ENCODE assay signal across 8 cellular contexts in genomic region chr1:48471603-48472576, GRCh38. TPM values are rescaled to one million over a fixed set of nuclear protein-coding genes. Genes with fewer than 3 reads are reported as not detected.
DNase-seq lines count a peak whose midpoint lies in the region; FAIRE-seq and TF ChIP-seq lines count a peak whose summit lies in the region.

Gene SPATA6, minus strand, starts transcription at chr1:48472204. Its CDS starts 196 bp downstream, at chr1:48472008.

- no peaks in the 10 kb centered on the region for H3K36me3 ChIP-seq in GM23248 (ENCODE audit: low read depth)
- no peaks in the 10 kb centered on the region for H3K36me3 ChIP-seq in Karpas-422 (ENCODE audit: insufficient read depth, low read length)
- H3K36me3 ChIP-seq in neural progenitor cell, result no peaks in the 10 kb centered on the region

- peak within 1 kb of the TSS; percentile 83 for H3K4me3 ChIP-seq in GM23248
- peak within 1 kb of the TSS; percentile 34; the same call in 1 of the 2 replicates for H3K4me3 ChIP-seq in Karpas-422 (ENCODE audit: low read length)
- H3K4me3 ChIP-seq in neural progenitor cell, result peak within 1 kb of the TSS; percentile 72

- H4K20me1 ChIP-seq in GM23248 (ENCODE audit: insufficient read depth), result no peaks in the 10 kb centered on the region
- no peaks in the 10 kb centered on the region for H4K20me1 ChIP-seq in Karpas-422 (ENCODE audit: insufficient read depth, low read depth, low read length)
- H4K20me1 ChIP-seq in neural progenitor cell (ENCODE audit: low read depth), result no peaks in the 10 kb centered on the region

- peak within 1 kb of the TSS; percentile 80 for H3K4me3 Mint-ChIP-seq in activated naive CD4-positive, alpha-beta T cell treated with anti-CD3 and anti-CD28 coated beads for 36 hours
- peak within 1 kb of the TSS; percentile 95 for H3K4me3 Mint-ChIP-seq in neural progenitor cell
- H3K4me3 Mint-ChIP-seq in stimulated activated naive CD8-positive, alpha-beta T cell treated with anti-CD3 and anti-CD28 coated beads, Interleukin-15, Interleukin-2, amounts not matched to agents 100 ng/mL and 50 ng/mL, for 24 hours, result peak within 1 kb of the TSS; percentile 84

- H3K27ac ChIP-seq in GM23248 (peak within 1 kb of the TSS; percentile 66), Karpas-422 (ENCODE audit: low read length) (no peak within 1 kb of the TSS), neural progenitor cell (peak within 1 kb of the TSS; percentile 4)

- in situ Hi-C loops in GM23248 (cut with MboI), result no loop called here

- FAIRE-seq in frontal cortex (lab: Jason Lieb, UNC), result no peak

- H3K4me1 Mint-ChIP-seq in activated naive CD4-positive, alpha-beta T cell treated with anti-CD3 and anti-CD28 coated beads for 36 hours (ENCODE audit: low read depth), result peaks cover 23% of the 10 kb centered on the region
- H3K4me1 Mint-ChIP-seq in neural progenitor cell, result peaks cover 33% of the 10 kb centered on the region
- peaks cover 29% of the 10 kb centered on the region for H3K4me1 Mint-ChIP-seq in stimulated activated naive CD8-positive, alpha-beta T cell treated with anti-CD3 and anti-CD28 coated beads, Interleukin-15, Interleukin-2, amounts not matched to agents 100 ng/mL and 50 ng/mL, for 24 hours (ENCODE audit: low read depth)

- 1% methylated on average over 33 to 76 of the region's 79 CpGs for WGBS in GM23248 (ENCODE audit: low coverage in 1 of 2, low lambda C conversion rate in 2 of 2, missing lambda C conversion rate in 2 of 2), 2 experiments

- H3K9me2 ChIP-seq in GM23248 (ENCODE audit: insufficient read depth), result no peaks in the 10 kb centered on the region
- H3K9me2 ChIP-seq in Karpas-422 (replicated peaks; ENCODE audit: insufficient read depth, low read length), result no peaks in the 10 kb centered on the region

- TF ChIP-seq CTCF in neural progenitor cell (IDR thresholded peaks at IDR 0.05), result peak; percentile 7

- H3K27ac Mint-ChIP-seq in activated naive CD4-positive, alpha-beta T cell treated with anti-CD3 and anti-CD28 coated beads for 36 hours, result no peak within 1 kb of the TSS
- peak within 1 kb of the TSS; percentile 91 for H3K27ac Mint-ChIP-seq in neural progenitor cell
- H3K27ac Mint-ChIP-seq in stimulated activated naive CD8-positive, alpha-beta T cell treated with anti-CD3 and anti-CD28 coated beads, Interleukin-15, Interleukin-2, amounts not matched to agents 100 ng/mL and 50 ng/mL, for 24 hours, result peak within 1 kb of the TSS; percentile 47

- H3K79me2 ChIP-seq in GM23248 (ENCODE audit: insufficient read depth) (no peaks in the 10 kb centered on the region), Karpas-422 (ENCODE audit: low read length) (no peaks in the 10 kb centered on the region), neural progenitor cell (ENCODE audit: low read depth) (peaks cover 32% of the 10 kb centered on the region)

- peaks cover 20% of the 10 kb centered on the region for H3K27me3 Mint-ChIP-seq in activated naive CD4-positive, alpha-beta T cell treated with anti-CD3 and anti-CD28 coated beads for 36 hours (ENCODE audit: low read depth)
- H3K27me3 Mint-ChIP-seq in neural progenitor cell (ENCODE audit: insufficient read depth, low read depth), result no peaks in the 10 kb centered on the region
- peaks cover 13% of the 10 kb centered on the region for H3K27me3 Mint-ChIP-seq in stimulated activated naive CD8-positive, alpha-beta T cell treated with anti-CD3 and anti-CD28 coated beads, Interleukin-15, Interleukin-2, amounts not matched to agents 100 ng/mL and 50 ng/mL, for 24 hours

- H3K9me3 ChIP-seq in GM23248 (ENCODE audit: low read depth) (no peaks in the 10 kb centered on the region), Karpas-422 (ENCODE audit: low read length) (no peaks in the 10 kb centered on the region), neural progenitor cell (ENCODE audit: low read depth) (no peaks in the 10 kb centered on the region)

- H3K4me1 ChIP-seq in GM23248 (ENCODE audit: insufficient read depth) (peaks cover 24% of the 10 kb centered on the region), Karpas-422 (ENCODE audit: low read length) (peaks cover 11% of the 10 kb centered on the region; the same call in 1 of the 2 replicates), neural progenitor cell (peaks cover 12% of the 10 kb centered on the region)

- CTCF ChIA-PET in activated naive CD4-positive, alpha-beta T cell treated with anti-CD3 and anti-CD28 coated beads for 36 hours (lab: Charles Lee), result no interaction called here

- H2AFZ ChIP-seq in GM23248 (peak within 1 kb of the TSS; percentile 98), Karpas-422 (ENCODE audit: low read length) (0 out of 2 replicates have a peak within 1 kb of the TSS, but pooled peaks have one; percentile 67), neural progenitor cell (replicated peaks) (peak within 1 kb of the TSS; percentile 26)

- no peaks in the 10 kb centered on the region for H3K9me3 Mint-ChIP-seq in activated naive CD4-positive, alpha-beta T cell treated with anti-CD3 and anti-CD28 coated beads for 36 hours
- peaks cover 18% of the 10 kb centered on the region for H3K9me3 Mint-ChIP-seq in neural progenitor cell
- no peaks in the 10 kb centered on the region for H3K9me3 Mint-ChIP-seq in stimulated activated naive CD8-positive, alpha-beta T cell treated with anti-CD3 and anti-CD28 coated beads, Interleukin-15, Interleukin-2, amounts not matched to agents 100 ng/mL and 50 ng/mL, for 24 hours

- peak within 1 kb of the TSS; percentile 93 for H3K4me2 ChIP-seq in GM23248 (ENCODE audit: unreplicated experiment)
- H3K4me2 ChIP-seq in Karpas-422 (ENCODE audit: low read depth, low read length, poor library complexity, severe bottlenecking), result peak within 1 kb of the TSS; percentile 45
- peak within 1 kb of the TSS; percentile 85 for H3K4me2 ChIP-seq in neural progenitor cell

- no peaks in the 10 kb centered on the region for H3K27me3 ChIP-seq in GM23248 (replicated peaks; ENCODE audit: insufficient read depth)
- H3K27me3 ChIP-seq in Karpas-422 (ENCODE audit: low read length), result no peaks in the 10 kb centered on the region
- no peaks in the 10 kb centered on the region for H3K27me3 ChIP-seq in neural progenitor cell

- H3F3A ChIP-seq in GM23248 (ENCODE audit: insufficient read depth) (peaks cover 26% of the 10 kb centered on the region), neural progenitor cell (ENCODE audit: low read depth) (peaks cover 19% of the 10 kb centered on the region)

- H3K36me3 Mint-ChIP-seq in activated naive CD4-positive, alpha-beta T cell treated with anti-CD3 and anti-CD28 coated beads for 36 hours (ENCODE audit: low read depth), result no peaks in the 10 kb centered on the region
- H3K36me3 Mint-ChIP-seq in neural progenitor cell, result peaks cover 5% of the 10 kb centered on the region
- no peaks in the 10 kb centered on the region for H3K36me3 Mint-ChIP-seq in stimulated activated naive CD8-positive, alpha-beta T cell treated with anti-CD3 and anti-CD28 coated beads, Interleukin-15, Interleukin-2, amounts not matched to agents 100 ng/mL and 50 ng/mL, for 24 hours (ENCODE audit: low read depth)

- intact Hi-C loops in activated naive CD4-positive, alpha-beta T cell treated with anti-CD3 and anti-CD28 coated beads for 36 hours (cut with micrococcal nuclease), result loop anchor here (1.0 to 10.0 kb wide), 4 partner anchors 26 to 1160 kb away; partner anchors contain the start of genes BEND5 and STIL

- H3K9ac ChIP-seq in GM23248 (peak within 1 kb of the TSS; percentile 86), Karpas-422 (ENCODE audit: low read length) (peak within 1 kb of the TSS; percentile 28; the same call in 1 of the 2 replicates), neural progenitor cell (peak within 1 kb of the TSS; percentile 13)

- DNase-seq in DMS53 treated with DMSO at 0.1 percent for 48 hours (lab: John Stamatoyannopoulos, UW; ENCODE audit: unreplicated experiment), result peak; percentile 96
- peak; percentile 99 for DNase-seq in GM23248
- peak; percentile 89 for DNase-seq in Karpas-422
- DNase-seq in SHP77 (lab: John Stamatoyannopoulos, UW), result peak; percentile 94 to 95
- DNase-seq in activated naive CD4-positive, alpha-beta T cell treated with anti-CD3 and anti-CD28 coated beads for 36 hours, result peak; percentile 97
- DNase-seq in frontal cortex (ENCODE audit: low spot score in 2 of 2), result peak; percentile 97 to 98
- peak; percentile 98 for DNase-seq in neural progenitor cell (ENCODE audit: low spot score)

RNA-seq across cellular contexts. Expression of gene SPATA6, which starts in this region (rescaled TPM):
- total RNA-seq in GM23248 (2014; rRNA removed; shearing (Covaris generic)), result 1.4 and 1.6 TPM in 2 replicates
- 3.6 and 5.1 TPM in 2 replicates for polyA plus RNA-seq in GM23248 (2016; fragmentation: Nextera tagmentation; extraction: Ambion mirVana)
- total RNA-seq in Karpas-422 (2014; rRNA removed; shearing (Covaris generic); ENCODE audit: low replicate concordance), result 0.30 TPM in 1 of 2 replicates, not detected in the other
- total RNA-seq in activated naive CD4-positive, alpha-beta T cell treated with anti-CD3 and anti-CD28 coated beads for 36 hours, result 1 to 10 TPM; 1.6 to 1.8 TPM
- total RNA-seq in frontal cortex (16.7 TPM), neural progenitor cell (ENCODE audit: low replicate concordance) (18.2 and 33.5 TPM in 2 replicates)

Comparison
In these comparisons a context has a peak if more than half of its experiments do, and no peak if none do; other contexts are left out.
1. Peak in DNase-seq, H3K4me3 ChIP-seq, H3K9ac ChIP-seq and H3K4me2 ChIP-seq in Karpas-422; RNA of the gene not detected or under 1 TPM.
2. H2AFZ ChIP-seq: peak in every context shown above with its lines; median percentile 98 in GM23248; 67 in Karpas-422; 26 in neural progenitor cell.
3. H3K9ac ChIP-seq: peak in every context shown above with its lines; median percentile 86 in GM23248; 28 in Karpas-422; 13 in neural progenitor cell.